ENCODE assay signal across 1 cellular context in the genomic region with DNA sequence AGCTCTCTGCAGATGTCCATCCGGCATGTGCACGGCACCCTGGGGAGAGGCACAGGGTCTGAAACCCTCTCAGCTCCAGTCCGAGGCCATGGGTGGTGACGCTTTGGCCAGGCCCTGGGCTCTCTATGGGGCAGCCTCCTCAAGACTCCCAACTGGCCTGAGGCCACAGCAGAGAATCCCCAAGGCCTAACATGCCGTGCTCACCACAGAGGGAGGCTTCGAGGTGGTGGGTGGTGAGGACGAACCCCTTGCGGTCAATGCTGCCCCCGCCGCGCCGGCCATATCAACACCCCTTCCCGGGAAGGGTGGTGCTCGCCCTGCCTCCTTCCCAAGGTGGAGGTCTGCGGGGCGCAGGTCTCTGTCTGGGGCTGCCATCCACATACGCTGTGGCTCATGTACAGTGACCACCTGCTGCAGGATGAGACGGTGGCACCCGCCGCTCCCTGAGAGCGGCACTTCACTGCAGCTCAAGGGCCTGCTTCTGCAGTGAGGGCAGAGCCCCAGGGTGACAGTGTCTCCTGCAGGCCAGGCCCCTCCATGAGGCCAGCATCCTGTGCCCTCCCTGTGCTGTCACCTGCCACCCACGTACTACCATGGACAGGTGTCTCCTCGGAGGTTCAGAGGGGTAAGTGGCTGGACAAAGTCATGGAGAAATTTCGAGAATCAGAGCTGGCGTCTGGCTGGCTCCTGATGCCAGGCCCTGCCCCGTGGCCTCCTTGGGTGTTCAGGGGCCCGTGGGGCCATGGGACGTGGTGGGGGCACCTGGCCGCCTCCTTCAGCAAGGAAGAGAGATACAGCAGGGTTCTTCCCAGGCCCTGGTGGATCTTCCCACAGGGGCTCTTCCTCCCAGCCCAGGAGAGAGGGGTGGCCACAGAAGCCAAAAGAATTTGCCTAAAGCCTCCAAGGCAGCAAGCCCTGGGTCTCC.
TF ChIP-seq lines count a peak whose summit lies in the region.

No MANE protein-coding gene starts in this region.

TF ChIP-seq in GM12878, 131 proteins besides CTCF, POLR2A, EP300 and RAD21:
- TF ChIP-seq TCF7 (IDR thresholded peaks at IDR 0.05; ENCODE audit: borderline replicate concordance) (no peak), CHD1 (IDR thresholded peaks at IDR 0.05; ENCODE audit: low read depth, low read length) (no peak), SREBF2 (IDR thresholded peaks at IDR 0.05; ENCODE audit: low read length) (no peak), YBX1 (IDR thresholded peaks at IDR 0.05) (no peak)
- TF ChIP-seq, protein P1, sequence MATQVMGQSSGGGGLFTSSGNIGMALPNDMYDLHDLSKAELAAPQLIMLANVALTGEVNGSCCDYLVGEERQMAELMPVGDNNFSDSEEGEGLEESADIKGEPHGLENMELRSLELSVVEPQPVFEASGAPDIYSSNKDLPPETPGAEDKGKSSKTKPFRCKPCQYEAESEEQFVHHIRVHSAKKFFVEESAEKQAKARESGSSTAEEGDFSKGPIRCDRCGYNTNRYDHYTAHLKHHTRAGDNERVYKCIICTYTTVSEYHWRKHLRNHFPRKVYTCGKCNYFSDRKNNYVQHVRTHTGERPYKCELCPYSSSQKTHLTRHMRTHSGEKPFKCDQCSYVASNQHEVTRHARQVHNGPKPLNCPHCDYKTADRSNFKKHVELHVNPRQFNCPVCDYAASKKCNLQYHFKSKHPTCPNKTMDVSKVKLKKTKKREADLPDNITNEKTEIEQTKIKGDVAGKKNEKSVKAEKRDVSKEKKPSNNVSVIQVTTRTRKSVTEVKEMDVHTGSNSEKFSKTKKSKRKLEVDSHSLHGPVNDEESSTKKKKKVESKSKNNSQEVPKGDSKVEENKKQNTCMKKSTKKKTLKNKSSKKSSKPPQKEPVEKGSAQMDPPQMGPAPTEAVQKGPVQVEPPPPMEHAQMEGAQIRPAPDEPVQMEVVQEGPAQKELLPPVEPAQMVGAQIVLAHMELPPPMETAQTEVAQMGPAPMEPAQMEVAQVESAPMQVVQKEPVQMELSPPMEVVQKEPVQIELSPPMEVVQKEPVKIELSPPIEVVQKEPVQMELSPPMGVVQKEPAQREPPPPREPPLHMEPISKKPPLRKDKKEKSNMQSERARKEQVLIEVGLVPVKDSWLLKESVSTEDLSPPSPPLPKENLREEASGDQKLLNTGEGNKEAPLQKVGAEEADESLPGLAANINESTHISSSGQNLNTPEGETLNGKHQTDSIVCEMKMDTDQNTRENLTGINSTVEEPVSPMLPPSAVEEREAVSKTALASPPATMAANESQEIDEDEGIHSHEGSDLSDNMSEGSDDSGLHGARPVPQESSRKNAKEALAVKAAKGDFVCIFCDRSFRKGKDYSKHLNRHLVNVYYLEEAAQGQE (IDR thresholded peaks at IDR 0.05; ENCODE audit: low read depth, low read length), result peak; percentile 23; the same call in 1 of the 2 replicates
- TF ChIP-seq, protein P2, sequence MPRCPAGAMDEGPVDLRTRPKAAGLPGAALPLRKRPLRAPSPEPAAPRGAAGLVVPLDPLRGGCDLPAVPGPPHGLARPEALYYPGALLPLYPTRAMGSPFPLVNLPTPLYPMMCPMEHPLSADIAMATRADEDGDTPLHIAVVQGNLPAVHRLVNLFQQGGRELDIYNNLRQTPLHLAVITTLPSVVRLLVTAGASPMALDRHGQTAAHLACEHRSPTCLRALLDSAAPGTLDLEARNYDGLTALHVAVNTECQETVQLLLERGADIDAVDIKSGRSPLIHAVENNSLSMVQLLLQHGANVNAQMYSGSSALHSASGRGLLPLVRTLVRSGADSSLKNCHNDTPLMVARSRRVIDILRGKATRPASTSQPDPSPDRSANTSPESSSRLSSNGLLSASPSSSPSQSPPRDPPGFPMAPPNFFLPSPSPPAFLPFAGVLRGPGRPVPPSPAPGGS (IDR thresholded peaks at IDR 0.05; ENCODE audit: borderline replicate concordance, insufficient read depth, low read depth, low read length, poor library complexity, severe bottlenecking), result no peak
